ENCODE assay signal across 8 cellular contexts in genomic region chr7:151368136-151368571, GRCh38. TPM values are rescaled to one million over a fixed set of nuclear protein-coding genes. Genes with fewer than 3 reads are reported as not detected.
A peak's percentile ranks its signal among the peaks of the same experiment; 100 is the strongest.
DNase-seq lines count a peak whose midpoint lies in the region; ATAC-seq and TF ChIP-seq lines count a peak whose summit lies in the region.

No MANE protein-coding gene starts in this region.

- no peak overlapping the region for H3K4me3 ChIP-seq in OCI-LY7 (ENCODE audit: low read depth, low read length, poor library complexity, severe bottlenecking)
- no peak overlapping the region for H3K4me3 ChIP-seq in fibroblast of mammary gland (ENCODE audit: control insufficient read depth, low read depth, low read length)
- H3K4me3 ChIP-seq in neural progenitor cell = no peak overlapping the region
- H3K4me3 ChIP-seq in stomach = no peak overlapping the region

- H3K79me2 ChIP-seq in OCI-LY7 (ENCODE audit: insufficient read depth, low read depth, low read length) (no peaks in the 10 kb centered on the region), neural progenitor cell (ENCODE audit: low read depth) (no peaks in the 10 kb centered on the region)

- H3K4me1 ChIP-seq in OCI-LY7 (ENCODE audit: insufficient read depth, low read length, poor library complexity, severe bottlenecking) (peaks cover 3% of the 10 kb centered on the region), neural progenitor cell (peaks cover 11% of the 10 kb centered on the region), stomach (peaks cover 0 to 32% (median 12%) of the 10 kb centered on the region in 4 donors)

- H3K27me3 ChIP-seq in neural progenitor cell = no peaks in the 10 kb centered on the region
- H3K27me3 ChIP-seq in stomach = no peaks in the 10 kb centered on the region

- TF ChIP-seq EP300 in stomach (IDR thresholded peaks at IDR 0.05) = no peak

- TF ChIP-seq CTCF in OCI-LY7 (conservative IDR thresholded peaks at IDR 0.05; ENCODE audit: low read length) (peak; percentile 92), fibroblast of mammary gland (conservative IDR thresholded peaks at IDR 0.05; ENCODE audit: control insufficient read depth, insufficient read depth, low read depth, low read length) (peak; percentile 93), neural progenitor cell (IDR thresholded peaks at IDR 0.05) (peak; percentile 90), stomach (IDR thresholded peaks at IDR 0.05) (peak in 5 of 7 experiments; percentile 89 to 98 (median 94))

- H3K27me3 Mint-ChIP-seq in activated T-cell treated with anti-CD3 and anti-CD28 coated beads, Interleukin-2, amount 50 U/mL, for 24 hours = no peaks in the 10 kb centered on the region
- peaks cover 3% of the 10 kb centered on the region for H3K27me3 Mint-ChIP-seq in neural progenitor cell (ENCODE audit: insufficient read depth, low read depth)

- H2AFZ ChIP-seq in OCI-LY7 (ENCODE audit: low read length) (no peak overlapping the region), neural progenitor cell (replicated peaks) (no peak overlapping the region)

- BruUV-seq in OCI-LY7 (replicated peaks; lab: Mats Ljungman, UMichigan) = no TSS peak

- POLR2A ChIA-PET in OCI-LY7 (lab: Charles Lee) = interaction anchor here (0.6 to 0.7 kb wide), 3 partner anchors 74 to 166 kb away, joined by 3 to 5 read pairs (median 3); no protein-coding TSS in a partner anchor

- H3K27ac ChIP-seq in OCI-LY7 (ENCODE audit: low read depth, low read length, poor library complexity, severe bottlenecking) (no peak overlapping the region), neural progenitor cell (no peak overlapping the region), stomach (peak overlapping the region in 3 of 5 donors; percentile 66 to 80 (median 73))

- peaks cover 18% of the 10 kb centered on the region for H3F3A ChIP-seq in neural progenitor cell (ENCODE audit: low read depth)

- no peak overlapping the region for H3K4me3 Mint-ChIP-seq in activated T-cell treated with anti-CD3 and anti-CD28 coated beads, Interleukin-2, amount 50 U/mL, for 24 hours
- no peak overlapping the region for H3K4me3 Mint-ChIP-seq in neural progenitor cell

- peaks cover 18% of the 10 kb centered on the region for H3K36me3 ChIP-seq in OCI-LY7 (ENCODE audit: insufficient read depth, low read length)
- H3K36me3 ChIP-seq in neural progenitor cell = no peaks in the 10 kb centered on the region
- H3K36me3 ChIP-seq in stomach = peaks cover 11 to 69% (median 56%) of the 10 kb centered on the region in 4 donors

- intact Hi-C loops in OCI-LY7 (cut with micrococcal nuclease; ENCODE audit: unreplicated experiment) (loop anchor here (1.0 to 5.0 kb wide), 3 partner anchors 80 to 391 kb away; no protein-coding TSS in a partner anchor), stomach (cut with DNase I; ENCODE audit: low total_unique reads) (loop anchor here (5.0 kb wide), 1 partner anchor 79 kb away; no protein-coding TSS in a partner anchor)

- H3K9ac ChIP-seq in neural progenitor cell = no peak overlapping the region

- H4K20me1 ChIP-seq in OCI-LY7 (ENCODE audit: insufficient read depth, low read length) = no peaks in the 10 kb centered on the region
- H4K20me1 ChIP-seq in neural progenitor cell (ENCODE audit: low read depth) = peaks cover 15% of the 10 kb centered on the region

- H3K9me2 ChIP-seq in OCI-LY7 (ENCODE audit: insufficient read depth, low read length) = no peaks in the 10 kb centered on the region

- H3K27ac Mint-ChIP-seq in activated T-cell treated with anti-CD3 and anti-CD28 coated beads, Interleukin-2, amount 50 U/mL, for 24 hours = no peak overlapping the region
- H3K27ac Mint-ChIP-seq in neural progenitor cell = no peak overlapping the region

- H3K9me3 Mint-ChIP-seq in activated T-cell treated with anti-CD3 and anti-CD28 coated beads, Interleukin-2, amount 50 U/mL, for 24 hours = no peaks in the 10 kb centered on the region
- H3K9me3 Mint-ChIP-seq in neural progenitor cell = no peaks in the 10 kb centered on the region

- DNase-seq in Daoy (ENCODE audit: low read depth) (peak; percentile 85), HT-29 (ENCODE audit: low spot score) (peak; percentile 99), OCI-LY7 (ENCODE audit: low spot score) (peak; percentile 78), fibroblast of mammary gland (ENCODE audit: low read depth) (peak; percentile 72), neural progenitor cell (ENCODE audit: low spot score) (peak; percentile 88), stomach (peak; percentile 89)
- peak; percentile 85 for DNase-seq in activated T-cell treated with anti-CD3 and anti-CD28 coated beads, Interleukin-2, amount 50 U/mL, for 24 hours

- no peak for TF ChIP-seq POLR2A in stomach (IDR thresholded peaks at IDR 0.05)

- H3K9me3 ChIP-seq in OCI-LY7 (ENCODE audit: low read length) = no peaks in the 10 kb centered on the region
- H3K9me3 ChIP-seq in neural progenitor cell (ENCODE audit: low read depth) = no peaks in the 10 kb centered on the region
- no peaks in the 10 kb centered on the region for H3K9me3 ChIP-seq in stomach

- CTCF ChIA-PET in OCI-LY7 (lab: Charles Lee; ENCODE audit: unreplicated experiment) = no interaction called here

- H3K36me3 Mint-ChIP-seq in activated T-cell treated with anti-CD3 and anti-CD28 coated beads, Interleukin-2, amount 50 U/mL, for 24 hours (ENCODE audit: low read depth) = peaks cover 53% of the 10 kb centered on the region
- H3K36me3 Mint-ChIP-seq in neural progenitor cell = peaks cover 16% of the 10 kb centered on the region

- ATAC-seq in GM21447 (IDR thresholded peaks at IDR 0.05; ENCODE audit: unreplicated experiment) = peak; percentile 90

- 9 to 15% (median 10%) methylated on average over 11 of the region's 11 CpGs for WGBS in stomach, 5 donors

- no peak overlapping the region for H3K4me2 ChIP-seq in OCI-LY7 (ENCODE audit: low read length)
- H3K4me2 ChIP-seq in neural progenitor cell = no peak overlapping the region

- peaks cover 8% of the 10 kb centered on the region for H3K4me1 Mint-ChIP-seq in activated T-cell treated with anti-CD3 and anti-CD28 coated beads, Interleukin-2, amount 50 U/mL, for 24 hours (ENCODE audit: low read depth)
- peaks cover 19% of the 10 kb centered on the region for H3K4me1 Mint-ChIP-seq in neural progenitor cell

RNA-seq across cellular contexts. Expression of gene NUB1, which starts 26.5 kb away (rescaled TPM):
- total RNA-seq in Daoy (2014; rRNA removed; shearing (Covaris generic)) = 128 and 131 TPM in 2 replicates
- 34.3 and 39.5 TPM in 2 replicates for total RNA-seq in HT-29 (2014; rRNA removed; shearing (Covaris generic))
- total RNA-seq in OCI-LY7 (2014; rRNA removed; shearing (Covaris generic)) = 44.1 and 44.2 TPM in 2 replicates
- total RNA-seq in OCI-LY7 (2022) (50.7 and 57.0 TPM in 2 replicates), neural progenitor cell (ENCODE audit: low replicate concordance) (56.3 and 61.7 TPM in 2 replicates), stomach (100 to 1,000 TPM in 1 of 5 donors, 10 to 100 TPM in 4; 16.3 to 121 (median 40.0) TPM)
- polyA plus RNA-seq in stomach = 10 to 100 TPM; 22.2 to 31.6 (median 26.5) TPM

RNA-seq across cellular contexts. Expression of gene WDR86, which starts 41.7 kb away (rescaled TPM):
- total RNA-seq in Daoy (2014; rRNA removed; shearing (Covaris generic)) = 0.06 and 0.48 TPM in 2 replicates
- total RNA-seq in HT-29 (2014; rRNA removed; shearing (Covaris generic)) = 1.8 and 2.0 TPM in 2 replicates
- total RNA-seq in OCI-LY7 (2014; rRNA removed; shearing (Covaris generic)) = 0.13 and 0.44 TPM in 2 replicates
- total RNA-seq in OCI-LY7 (2022) (0.51 and 0.65 TPM in 2 replicates), neural progenitor cell (ENCODE audit: low replicate concordance) (15.0 and 33.0 TPM in 2 replicates), stomach (10 to 100 TPM in 1 of 5 donors, 1 to 10 TPM in 4; 1.2 to 15.8 (median 6.2) TPM)
- polyA plus RNA-seq in stomach = 1 to 10 TPM; 2.2 to 7.5 (median 4.1) TPM

Comparison
In these comparisons a context has a peak if more than half of its experiments do, and no peak if none do; other contexts are left out.
1. H3K27ac ChIP-seq: peak in stomach (3 of 5); none in OCI-LY7 (single experiment) and neural progenitor cell (single experiment).
2. Peak in every context shown above with its lines, with median percentiles within 50 percentile points of each other: DNase-seq and CTCF ChIP-seq.